8 cellular contexts compared by ENCODE assay signal in genomic region chr2:105455488-105455991, GRCh38. TPM values are rescaled to one million over a fixed set of nuclear protein-coding genes. Genes with fewer than 3 reads are reported as not detected.
DNase-seq lines count a peak whose midpoint lies in the region; ATAC-seq and TF ChIP-seq lines count a peak whose summit lies in the region.

No MANE protein-coding gene starts in this region.

- ATAC-seq in GM21528 (IDR thresholded peaks at IDR 0.05; ENCODE audit: low FRiP score, unreplicated experiment) (no peak), GM21360 (IDR thresholded peaks at IDR 0.05; ENCODE audit: unreplicated experiment) (no peak), GM18907 (IDR thresholded peaks at IDR 0.05; ENCODE audit: unreplicated experiment) (no peak)

- TF ChIP-seq POLR2A in spleen (IDR thresholded peaks at IDR 0.05) = no peak

- peak; percentile 94 for DNase-seq in EH (ENCODE audit: low read depth)
- DNase-seq in NCI-H226 = peak; percentile 79
- DNase-seq in putamen (ENCODE audit: low spot score) = peak; percentile 3
- no peak for DNase-seq in spleen

- peak overlapping the region in 1 of 2 donors; percentile 15 for H3K9ac ChIP-seq in duodenal mucosa (ENCODE audit: low read depth in 1 of 2, low read length in 2 of 2)

- TF ChIP-seq CTCF in spleen (IDR thresholded peaks at IDR 0.05 in 8 of 11, conservative IDR thresholded peaks at IDR 0.05 in 3 of 11) = no peak

- peak overlapping the region; percentile 59 for H3K27ac ChIP-seq in duodenal mucosa (ENCODE audit: low read depth, low read length)
- H3K27ac ChIP-seq in spleen = no peak overlapping the region

- H3K36me3 ChIP-seq in duodenal mucosa (ENCODE audit: control insufficient read depth in 1 of 2, insufficient read depth in 2 of 2, low read length in 2 of 2) (no peaks in the 10 kb centered on the region), spleen (no peaks in the 10 kb centered on the region)

- 35 to 41% (median 40%) methylated on average over 3 of the region's 3 CpGs for WGBS in spleen, 5 donors

- H3K4me1 ChIP-seq in duodenal mucosa (ENCODE audit: control insufficient read depth in 1 of 2, insufficient read depth in 2 of 2, low read length in 2 of 2) = peaks cover 15 to 31% of the 10 kb centered on the region in 2 donors
- H3K4me1 ChIP-seq in spleen = peaks cover 0 to 3% (median 0%) of the 10 kb centered on the region in 6 donors

- no peaks in the 10 kb centered on the region for H3K27me3 ChIP-seq in duodenal mucosa (ENCODE audit: control insufficient read depth in 1 of 2, insufficient read depth in 2 of 2, low read length in 2 of 2)
- H3K27me3 ChIP-seq in spleen (replicated peaks in 1 of 7) = peaks cover 0 to 4% (median 0%) of the 10 kb centered on the region in 7 donors

- intact Hi-C loops in spleen (cut with DNase I; ENCODE audit: low total_unique reads) = no loop called here

- H3K9me3 ChIP-seq in duodenal mucosa (ENCODE audit: control insufficient read depth in 1 of 2, low read length in 2 of 2) = no peaks in the 10 kb centered on the region
- no peaks in the 10 kb centered on the region for H3K9me3 ChIP-seq in spleen

- H3K4me3 ChIP-seq in duodenal mucosa (ENCODE audit: low read depth in 1 of 2, low read length in 2 of 2) (no peak overlapping the region), spleen (no peak overlapping the region)

RNA-seq across cellular contexts. Expression of gene FHL2, which starts 56.7 kb away (rescaled TPM):
- total RNA-seq in spleen = 10 to 100 TPM; 16.1 to 27.4 (median 21.4) TPM
- 10 to 100 TPM in 1 of 3 donors, 1 to 10 TPM in 2; 6.8 to 12.2 (median 8.8) TPM for polyA plus RNA-seq in spleen
